ENCODE assay signal across 8 cellular contexts in the genomic region with DNA sequence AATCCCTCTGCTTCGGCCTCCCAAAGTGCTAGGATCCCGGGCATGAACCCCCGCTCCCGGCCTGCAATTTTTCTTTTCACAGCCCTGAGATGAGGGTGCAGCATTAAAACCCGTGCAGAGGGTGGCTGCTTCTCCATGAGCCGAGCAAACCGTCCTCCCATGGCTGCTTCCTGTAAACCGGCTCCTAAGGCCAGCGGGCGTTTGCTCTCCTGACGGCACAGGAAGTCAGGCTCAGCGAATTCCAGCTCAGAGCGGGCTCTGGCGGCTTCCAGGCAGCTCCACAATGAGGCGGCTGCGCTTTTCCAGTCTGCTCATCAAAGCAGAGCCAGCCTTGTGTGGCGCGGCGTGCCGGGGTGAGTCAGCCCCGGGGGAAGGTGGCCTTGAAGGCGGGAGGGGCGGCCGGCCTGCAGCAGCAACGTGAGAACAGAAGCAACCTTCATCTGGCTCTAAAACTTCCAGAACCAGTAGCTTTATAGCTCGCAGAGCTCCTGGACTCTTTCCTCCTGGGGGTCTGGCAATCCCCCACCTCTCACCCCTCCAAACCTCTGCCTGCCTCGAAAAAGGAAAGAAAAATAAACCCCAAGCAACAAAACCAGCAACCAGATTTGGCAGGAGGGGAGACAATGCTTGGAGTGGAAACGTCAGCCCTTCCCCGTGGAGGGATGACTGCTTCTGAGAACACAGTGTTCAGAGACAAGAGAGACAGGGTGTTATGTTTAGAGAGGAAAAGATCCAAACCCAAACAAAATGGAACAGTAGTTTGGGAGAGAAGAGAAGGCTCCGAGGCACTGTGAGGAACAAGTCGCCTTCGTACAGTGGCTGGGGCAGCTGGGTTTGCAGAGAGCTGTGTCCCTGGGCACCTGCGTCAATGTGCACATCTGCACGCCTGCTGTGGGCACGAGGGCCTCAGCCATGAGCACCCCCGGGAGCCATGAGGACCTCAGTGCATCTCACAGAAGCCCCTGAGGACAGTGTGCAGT.
DNase-seq lines count a peak whose midpoint lies in the region; ATAC-seq and TF ChIP-seq lines count a peak whose summit lies in the region.

No MANE protein-coding gene starts in this region.

- H3K27me3 ChIP-seq in ectodermal cell (ENCODE audit: control insufficient read depth, insufficient read depth, low read length, poor library complexity, severe bottlenecking): peaks cover 3% of the 10 kb centered on the region
- no peaks in the 10 kb centered on the region for H3K27me3 ChIP-seq in lung (ENCODE audit: control insufficient read depth, insufficient read depth)

- no peaks in the 10 kb centered on the region for H3K9me3 ChIP-seq in ectodermal cell (ENCODE audit: control insufficient read depth, low read length)
- H3K9me3 ChIP-seq in lung (ENCODE audit: control insufficient read depth in 2 of 2, insufficient read depth in 1 of 2, low read length in 1 of 2): no peaks in the 10 kb centered on the region

- H3K4me1 ChIP-seq in ectodermal cell (ENCODE audit: control insufficient read depth, insufficient read depth, low read length): peaks cover 41% of the 10 kb centered on the region
- peaks cover 14 to 33% of the 10 kb centered on the region in 2 donors for H3K4me1 ChIP-seq in lung (ENCODE audit: control insufficient read depth in 2 of 2, insufficient read depth in 2 of 2, low read length in 2 of 2)

- no peak overlapping the region for H3K4me3 ChIP-seq in ectodermal cell (ENCODE audit: insufficient read depth, low read depth, low read length)
- H3K4me3 ChIP-seq in lung: no peak overlapping the region

- no peak for TF ChIP-seq CTCF in lung (IDR thresholded peaks at IDR 0.05; ENCODE audit: control extremely low read depth, extremely low read depth)

- in situ Hi-C loops in ACHN (cut with HindIII; ENCODE audit: low pct_ligation_motif_present, low pct_unique_long_range_greater_than_20kb, low sequenced_read_pairs): no loop called here

- ATAC-seq in lung (ENCODE audit: insufficient read depth, low FRiP score) (peak; percentile 76), HG03097 (IDR thresholded peaks at IDR 0.05; ENCODE audit: low FRiP score, unreplicated experiment) (no peak)

- DNase-seq in ACHN (peak; percentile 96), H4 (ENCODE audit: low spot score) (peak; percentile 96), NCI-H526 treated with DMSO at 0.1 percent for 48 hours (lab: John Stamatoyannopoulos, UW) (peak; percentile 21), lung (ENCODE audit: low spot score) (peak; percentile 91)
- peak; percentile 53 to 55 for DNase-seq in activated CD8-positive, alpha-beta memory T cell treated with anti-CD3 and anti-CD28 coated beads for 1 hour (ENCODE audit: extremely low read depth in 1 of 2, low read depth in 1 of 2)
- peak; percentile 56 to 66 for DNase-seq in stimulated activated CD4-positive, alpha-beta T cell treated with anti-CD3 and anti-CD28 coated beads, Interleukin-4, amount 100 ng/mL, for 48 hours (ENCODE audit: low read depth in 2 of 2)

- H3K27ac ChIP-seq in ectodermal cell (ENCODE audit: insufficient read depth, low read depth, low read length, poor library complexity, severe bottlenecking): peak overlapping the region; percentile 89
- H3K27ac ChIP-seq in lung (ENCODE audit: low read depth in 1 of 2, low read length in 1 of 2): peak overlapping the region; percentile 90 to 96

- WGBS in ectodermal cell, 2 experiments: 28 to 29% methylated on average over 36 of the region's 36 CpGs
- WGBS in lung, 2 donors: 18 to 20% methylated on average over 36 of the region's 36 CpGs

- H3K36me3 ChIP-seq in ectodermal cell (ENCODE audit: control insufficient read depth, insufficient read depth, low read length) (no peaks in the 10 kb centered on the region), lung (ENCODE audit: control insufficient read depth in 2 of 2, insufficient read depth in 2 of 2, low read length in 2 of 2) (no peaks in the 10 kb centered on the region)

Comparison
In these comparisons a context has a peak if more than half of its experiments do, and no peak if none do; other contexts are left out.
1. DNase-seq: peak in every context shown above with its lines; median percentile 96 in ACHN; 96 in H4; 91 in lung; 61 in stimulated activated CD4-positive, alpha-beta T cell treated with anti-CD3 and anti-CD28 coated beads, Interleukin-4, amount 100 ng/mL, for 48 hours; 54 in activated CD8-positive, alpha-beta memory T cell treated with anti-CD3 and anti-CD28 coated beads for 1 hour; 21 in NCI-H526 treated with DMSO at 0.1 percent for 48 hours.